ENCODE assay signal across 25 cellular contexts in genomic region chr12:5444520-5444919, GRCh38. TPM values are rescaled to one million over a fixed set of nuclear protein-coding genes. Genes with fewer than 3 reads are reported as not detected.
"Had no signal": no experiment of that assay in that cellular context is flagged by ENCODE, and none has a peak within 500 bp of the region (broad histone marks: within the 10 kb centered on the region; RNA-seq: fewer than 3 reads in every experiment).

No MANE protein-coding gene starts in this region.

- H3K4me3 ChIP-seq: coronary artery, dorsolateral prefrontal cortex, esophagus muscularis mucosa, gastrocnemius medialis, heart right ventricle, left lung, lower lobe of right lung, mucosa of descending colon had no signal

- H3K4me1 ChIP-seq: foreskin keratinocyte, left lung, lower lobe of right lung had no signal

- H3K36me3 ChIP-seq: esophagus muscularis mucosa, gastrocnemius medialis, heart right ventricle, left lung, lower lobe of right lung had no signal

- FAIRE-seq: colon, endothelial cell of umbilical vein, islet of Langerhans, keratinocyte had no signal

- H3K27me3 ChIP-seq: gastrocnemius medialis had no signal

- ATAC-seq: foreskin keratinocyte, gastrocnemius medialis, heart right ventricle, left cardiac atrium, left lung, left ventricle myocardium superior, lower lobe of right lung, mucosa of descending colon had no signal

- H3K9me3 ChIP-seq: esophagus muscularis mucosa, gastrocnemius medialis, heart right ventricle, left lung, lower lobe of right lung, mucosa of descending colon had no signal

- H3K27ac ChIP-seq: coronary artery, dorsolateral prefrontal cortex, esophagus muscularis mucosa, foreskin keratinocyte, gastrocnemius medialis, heart right ventricle, left lung, lower lobe of right lung had no signal

- DNase-seq: dermis blood vessel endothelial cell; dorsolateral prefrontal cortex; effector CD4-positive, alpha-beta T cell; effector memory CD4-positive, alpha-beta T cell; foreskin keratinocyte; gastrocnemius medialis; glutamatergic neuron; head of caudate nucleus; heart right ventricle; hippocampal formation; left cardiac atrium; left lung; left ventricle myocardium superior; lower lobe of right lung; mesenchymal stem cell; mucosa of descending colon; naive B cell had no signal

RNA-seq across cellular contexts. Expression of gene NTF3, which starts 12.6 kb away (rescaled TPM):
- total RNA-seq: endothelial cell of umbilical vein, foreskin keratinocyte, glomerular endothelial cell, kidney epithelial cell had no signal
- polyA plus RNA-seq: endothelial cell of umbilical vein, foreskin keratinocyte, keratinocyte had no signal
